In the genomic region with DNA sequence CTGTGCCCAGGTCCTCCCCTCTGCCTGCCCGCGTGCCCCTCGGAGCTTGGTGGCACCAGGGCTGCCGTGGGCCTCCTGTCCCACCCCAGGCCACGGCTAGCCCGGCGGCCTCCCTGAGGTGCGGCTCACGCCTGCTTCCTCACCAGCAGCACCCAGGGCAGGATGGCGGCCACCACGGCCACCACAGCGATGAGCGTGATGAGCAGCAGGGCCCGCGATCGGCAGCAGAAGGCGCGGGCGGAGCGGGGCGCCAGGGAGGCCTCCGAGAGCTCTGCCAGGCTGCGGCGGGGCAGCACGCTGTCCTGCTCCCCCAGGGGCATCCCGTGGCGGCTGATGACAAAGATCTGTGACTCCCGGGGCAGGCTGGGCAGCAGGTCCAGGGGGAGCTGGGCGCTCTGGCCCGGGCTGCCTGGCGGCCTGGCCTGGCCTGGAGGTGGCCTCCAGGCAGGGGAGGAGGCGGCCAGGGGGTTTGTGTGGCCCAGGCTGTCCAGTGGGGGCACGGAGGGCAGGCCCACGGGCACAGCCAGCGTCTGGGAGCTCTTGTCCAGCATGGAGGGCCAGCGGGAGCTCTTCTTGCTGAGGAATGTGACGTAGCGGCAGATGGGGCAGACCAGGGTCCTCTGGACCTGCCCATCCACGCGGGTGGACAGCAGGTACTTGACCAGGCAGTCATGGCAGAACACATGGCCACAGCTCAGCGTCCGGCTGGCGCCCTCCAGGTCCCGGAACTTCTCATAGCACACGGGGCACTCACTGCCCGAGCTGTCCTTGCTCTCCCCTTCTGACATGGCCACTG, we compare ENCODE assay signal across 1 cellular context.
TF ChIP-seq lines count a peak whose summit lies in the region.

No MANE protein-coding gene starts in this region.

TF ChIP-seq in GM23338, 12 proteins besides CTCF, POLR2A, EP300 and RAD21:
- TF ChIP-seq, protein P1, sequence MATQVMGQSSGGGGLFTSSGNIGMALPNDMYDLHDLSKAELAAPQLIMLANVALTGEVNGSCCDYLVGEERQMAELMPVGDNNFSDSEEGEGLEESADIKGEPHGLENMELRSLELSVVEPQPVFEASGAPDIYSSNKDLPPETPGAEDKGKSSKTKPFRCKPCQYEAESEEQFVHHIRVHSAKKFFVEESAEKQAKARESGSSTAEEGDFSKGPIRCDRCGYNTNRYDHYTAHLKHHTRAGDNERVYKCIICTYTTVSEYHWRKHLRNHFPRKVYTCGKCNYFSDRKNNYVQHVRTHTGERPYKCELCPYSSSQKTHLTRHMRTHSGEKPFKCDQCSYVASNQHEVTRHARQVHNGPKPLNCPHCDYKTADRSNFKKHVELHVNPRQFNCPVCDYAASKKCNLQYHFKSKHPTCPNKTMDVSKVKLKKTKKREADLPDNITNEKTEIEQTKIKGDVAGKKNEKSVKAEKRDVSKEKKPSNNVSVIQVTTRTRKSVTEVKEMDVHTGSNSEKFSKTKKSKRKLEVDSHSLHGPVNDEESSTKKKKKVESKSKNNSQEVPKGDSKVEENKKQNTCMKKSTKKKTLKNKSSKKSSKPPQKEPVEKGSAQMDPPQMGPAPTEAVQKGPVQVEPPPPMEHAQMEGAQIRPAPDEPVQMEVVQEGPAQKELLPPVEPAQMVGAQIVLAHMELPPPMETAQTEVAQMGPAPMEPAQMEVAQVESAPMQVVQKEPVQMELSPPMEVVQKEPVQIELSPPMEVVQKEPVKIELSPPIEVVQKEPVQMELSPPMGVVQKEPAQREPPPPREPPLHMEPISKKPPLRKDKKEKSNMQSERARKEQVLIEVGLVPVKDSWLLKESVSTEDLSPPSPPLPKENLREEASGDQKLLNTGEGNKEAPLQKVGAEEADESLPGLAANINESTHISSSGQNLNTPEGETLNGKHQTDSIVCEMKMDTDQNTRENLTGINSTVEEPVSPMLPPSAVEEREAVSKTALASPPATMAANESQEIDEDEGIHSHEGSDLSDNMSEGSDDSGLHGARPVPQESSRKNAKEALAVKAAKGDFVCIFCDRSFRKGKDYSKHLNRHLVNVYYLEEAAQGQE (IDR thresholded peaks at IDR 0.05; ENCODE audit: unreplicated experiment), result no peak
- TF ChIP-seq EZH2phosphoT487 (IDR thresholded peaks at IDR 0.05; ENCODE audit: unreplicated experiment), result no peak
- TF ChIP-seq ZNF114 (CRISPR knock-in tag; IDR thresholded peaks at IDR 0.05), result no peak
- no peak for TF ChIP-seq JUNB (IDR thresholded peaks at IDR 0.05; ENCODE audit: unreplicated experiment)
- TF ChIP-seq ZNF331 (CRISPR knock-in tag; IDR thresholded peaks at IDR 0.05; ENCODE audit: low read depth), result no peak
- TF ChIP-seq CREB1 (CRISPR knock-in tag; IDR thresholded peaks at IDR 0.05; ENCODE audit: low read depth), result no peak
- no peak for TF ChIP-seq NANOG (IDR thresholded peaks at IDR 0.05; ENCODE audit: borderline replicate concordance)
- no peak for TF ChIP-seq EZH2 (IDR thresholded peaks at IDR 0.05; ENCODE audit: low read depth, unreplicated experiment)
- TF ChIP-seq, protein P2, sequence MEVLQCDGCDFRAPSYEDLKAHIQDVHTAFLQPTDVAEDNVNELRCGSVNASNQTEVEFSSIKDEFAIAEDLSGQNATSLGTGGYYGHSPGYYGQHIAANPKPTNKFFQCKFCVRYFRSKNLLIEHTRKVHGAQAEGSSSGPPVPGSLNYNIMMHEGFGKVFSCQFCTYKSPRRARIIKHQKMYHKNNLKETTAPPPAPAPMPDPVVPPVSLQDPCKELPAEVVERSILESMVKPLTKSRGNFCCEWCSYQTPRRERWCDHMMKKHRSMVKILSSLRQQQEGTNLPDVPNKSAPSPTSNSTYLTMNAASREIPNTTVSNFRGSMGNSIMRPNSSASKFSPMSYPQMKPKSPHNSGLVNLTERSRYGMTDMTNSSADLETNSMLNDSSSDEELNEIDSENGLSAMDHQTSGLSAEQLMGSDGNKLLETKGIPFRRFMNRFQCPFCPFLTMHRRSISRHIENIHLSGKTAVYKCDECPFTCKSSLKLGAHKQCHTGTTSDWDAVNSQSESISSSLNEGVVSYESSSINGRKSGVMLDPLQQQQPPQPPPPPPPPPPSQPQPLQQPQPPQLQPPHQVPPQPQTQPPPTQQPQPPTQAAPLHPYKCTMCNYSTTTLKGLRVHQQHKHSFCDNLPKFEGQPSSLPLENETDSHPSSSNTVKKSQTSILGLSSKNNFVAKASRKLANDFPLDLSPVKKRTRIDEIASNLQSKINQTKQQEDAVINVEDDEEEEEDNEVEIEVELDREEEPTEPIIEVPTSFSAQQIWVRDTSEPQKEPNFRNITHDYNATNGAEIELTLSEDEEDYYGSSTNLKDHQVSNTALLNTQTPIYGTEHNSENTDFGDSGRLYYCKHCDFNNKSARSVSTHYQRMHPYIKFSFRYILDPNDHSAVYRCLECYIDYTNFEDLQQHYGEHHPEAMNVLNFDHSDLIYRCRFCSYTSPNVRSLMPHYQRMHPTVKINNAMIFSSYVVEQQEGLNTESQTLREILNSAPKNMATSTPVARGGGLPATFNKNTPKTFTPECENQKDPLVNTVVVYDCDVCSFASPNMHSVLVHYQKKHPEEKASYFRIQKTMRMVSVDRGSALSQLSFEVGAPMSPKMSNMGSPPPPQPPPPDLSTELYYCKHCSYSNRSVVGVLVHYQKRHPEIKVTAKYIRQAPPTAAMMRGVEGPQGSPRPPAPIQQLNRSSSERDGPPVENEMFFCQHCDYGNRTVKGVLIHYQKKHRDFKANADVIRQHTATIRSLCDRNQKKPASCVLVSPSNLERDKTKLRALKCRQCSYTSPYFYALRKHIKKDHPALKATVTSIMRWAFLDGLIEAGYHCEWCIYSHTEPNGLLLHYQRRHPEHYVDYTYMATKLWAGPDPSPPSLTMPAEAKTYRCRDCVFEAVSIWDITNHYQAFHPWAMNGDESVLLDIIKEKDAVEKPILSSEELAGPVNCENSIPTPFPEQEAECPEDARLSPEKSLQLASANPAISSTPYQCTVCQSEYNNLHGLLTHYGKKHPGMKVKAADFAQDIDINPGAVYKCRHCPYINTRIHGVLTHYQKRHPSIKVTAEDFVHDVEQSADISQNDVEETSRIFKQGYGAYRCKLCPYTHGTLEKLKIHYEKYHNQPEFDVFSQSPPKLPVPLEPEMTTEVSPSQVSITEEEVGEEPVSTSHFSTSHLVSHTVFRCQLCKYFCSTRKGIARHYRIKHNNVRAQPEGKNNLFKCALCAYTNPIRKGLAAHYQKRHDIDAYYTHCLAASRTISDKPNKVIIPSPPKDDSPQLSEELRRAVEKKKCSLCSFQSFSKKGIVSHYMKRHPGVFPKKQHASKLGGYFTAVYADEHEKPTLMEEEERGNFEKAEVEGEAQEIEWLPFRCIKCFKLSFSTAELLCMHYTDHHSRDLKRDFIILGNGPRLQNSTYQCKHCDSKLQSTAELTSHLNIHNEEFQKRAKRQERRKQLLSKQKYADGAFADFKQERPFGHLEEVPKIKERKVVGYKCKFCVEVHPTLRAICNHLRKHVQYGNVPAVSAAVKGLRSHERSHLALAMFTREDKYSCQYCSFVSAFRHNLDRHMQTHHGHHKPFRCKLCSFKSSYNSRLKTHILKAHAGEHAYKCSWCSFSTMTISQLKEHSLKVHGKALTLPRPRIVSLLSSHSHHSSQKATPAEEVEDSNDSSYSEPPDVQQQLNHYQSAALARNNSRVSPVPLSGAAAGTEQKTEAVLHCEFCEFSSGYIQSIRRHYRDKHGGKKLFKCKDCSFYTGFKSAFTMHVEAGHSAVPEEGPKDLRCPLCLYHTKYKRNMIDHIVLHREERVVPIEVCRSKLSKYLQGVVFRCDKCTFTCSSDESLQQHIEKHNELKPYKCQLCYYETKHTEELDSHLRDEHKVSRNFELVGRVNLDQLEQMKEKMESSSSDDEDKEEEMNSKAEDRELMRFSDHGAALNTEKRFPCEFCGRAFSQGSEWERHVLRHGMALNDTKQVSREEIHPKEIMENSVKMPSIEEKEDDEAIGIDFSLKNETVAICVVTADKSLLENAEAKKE (CRISPR knock-in tag; IDR thresholded peaks at IDR 0.05), result no peak
- TF ChIP-seq, protein P3, sequence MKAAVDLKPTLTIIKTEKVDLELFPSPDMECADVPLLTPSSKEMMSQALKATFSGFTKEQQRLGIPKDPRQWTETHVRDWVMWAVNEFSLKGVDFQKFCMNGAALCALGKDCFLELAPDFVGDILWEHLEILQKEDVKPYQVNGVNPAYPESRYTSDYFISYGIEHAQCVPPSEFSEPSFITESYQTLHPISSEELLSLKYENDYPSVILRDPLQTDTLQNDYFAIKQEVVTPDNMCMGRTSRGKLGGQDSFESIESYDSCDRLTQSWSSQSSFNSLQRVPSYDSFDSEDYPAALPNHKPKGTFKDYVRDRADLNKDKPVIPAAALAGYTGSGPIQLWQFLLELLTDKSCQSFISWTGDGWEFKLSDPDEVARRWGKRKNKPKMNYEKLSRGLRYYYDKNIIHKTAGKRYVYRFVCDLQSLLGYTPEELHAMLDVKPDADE (IDR thresholded peaks at IDR 0.05), result no peak
- no peak for TF ChIP-seq STAT1 (IDR thresholded peaks at IDR 0.05; ENCODE audit: unreplicated experiment)
- no peak for TF ChIP-seq POLR2AphosphoS5 (IDR thresholded peaks at IDR 0.05; ENCODE audit: low read depth)
